In genomic region chr17:3535253-3535995, GRCh38 we compare ENCODE assay signal across 8 cellular contexts. TPM values are rescaled to one million over a fixed set of nuclear protein-coding genes. Genes with fewer than 3 reads are reported as not detected.
DNase-seq lines count a peak whose midpoint lies in the region; ATAC-seq and TF ChIP-seq lines count a peak whose summit lies in the region.

No MANE protein-coding gene starts in this region.

- DNase-seq in BJ (ENCODE audit: low read depth) (no peak), WERI-Rb-1 (peak; percentile 76), cardiac fibroblast (ENCODE audit: low read depth in 2 of 2) (peak; percentile 77 to 89), inferior parietal cortex (ENCODE audit: extremely low spot score) (peak; percentile 69)

- CTCF ChIA-PET in BJ (lab: Yijun Ruan, JAX) = interaction anchor here (0.8 to 3.3 kb wide), 6 partner anchors 10 to 160 kb away, joined by 3 to 23 read pairs (median 4); no protein-coding TSS in a partner anchor

- POLR2A ChIA-PET in BJ (lab: Charles Lee) = no interaction called here

- H3K27ac ChIP-seq in WERI-Rb-1 (peak overlapping the region; percentile 39), skin epidermis (peak overlapping the region in 15 of 21 experiments; percentile 8 to 70 (median 43))

- H3K27me3 ChIP-seq in BJ (ENCODE audit: control insufficient read depth, insufficient read depth, low read length) (no peaks in the 10 kb centered on the region), WERI-Rb-1 (ENCODE audit: insufficient read depth, low read depth, severe bottlenecking) (no peaks in the 10 kb centered on the region)

- peak; percentile 64 for ATAC-seq in HG02938 (IDR thresholded peaks at IDR 0.05; ENCODE audit: unreplicated experiment)
- no peak for ATAC-seq in GM21528 (IDR thresholded peaks at IDR 0.05; ENCODE audit: low FRiP score, unreplicated experiment)
- no peak for ATAC-seq in GM18870 (IDR thresholded peaks at IDR 0.05; ENCODE audit: unreplicated experiment)

- no peaks in the 10 kb centered on the region for H3K9me3 ChIP-seq in WERI-Rb-1 (ENCODE audit: severe bottlenecking)

- TF ChIP-seq CTCF in BJ (IDR thresholded peaks at IDR 0.05; ENCODE audit: insufficient read depth, low read depth, low read length) (peak; percentile 72), WERI-Rb-1 (IDR thresholded peaks at IDR 0.05; ENCODE audit: low read depth, low read length) (peak; percentile 90), cardiac fibroblast (IDR thresholded peaks at IDR 0.05; ENCODE audit: low read depth, low read length) (peak; percentile 46)

- H3K36me3 ChIP-seq in BJ (ENCODE audit: control insufficient read depth, insufficient read depth, low read length) (no peaks in the 10 kb centered on the region), WERI-Rb-1 (no peaks in the 10 kb centered on the region)

- H3K4me3 ChIP-seq in BJ (ENCODE audit: low read depth, low read length) (peak overlapping the region; percentile 32), WERI-Rb-1 (ENCODE audit: low read depth, low read length) (peak overlapping the region; percentile 41), cardiac fibroblast (replicated peaks in 1 of 2; ENCODE audit: low read depth in 2 of 2, low read length in 2 of 2) (peak overlapping the region; percentile 35 to 46), skin epidermis (peak overlapping the region; percentile 16 to 35 (median 20))

RNA-seq across cellular contexts. Expression of gene TRPV3, which starts 22.2 kb away (rescaled TPM):
- 0.54 and 0.56 TPM in 2 replicates for polyA plus RNA-seq in BJ (2011; rRNA removed)
- 0.98 and 2.2 TPM in 2 replicates for polyA minus RNA-seq in BJ (2011; rRNA and poly(A)+ RNA removed)

RNA-seq across cellular contexts. Expression of gene ASPA, which starts 59.6 kb away (rescaled TPM):
- polyA plus RNA-seq in BJ (2011; rRNA removed) = 0.15 TPM in 1 of 2 replicates, not detected in the other
- polyA minus RNA-seq in BJ (2011; rRNA and poly(A)+ RNA removed) = not detected in 2 replicates
